ENCODE assay signal across 11 cellular contexts in the genomic region with DNA sequence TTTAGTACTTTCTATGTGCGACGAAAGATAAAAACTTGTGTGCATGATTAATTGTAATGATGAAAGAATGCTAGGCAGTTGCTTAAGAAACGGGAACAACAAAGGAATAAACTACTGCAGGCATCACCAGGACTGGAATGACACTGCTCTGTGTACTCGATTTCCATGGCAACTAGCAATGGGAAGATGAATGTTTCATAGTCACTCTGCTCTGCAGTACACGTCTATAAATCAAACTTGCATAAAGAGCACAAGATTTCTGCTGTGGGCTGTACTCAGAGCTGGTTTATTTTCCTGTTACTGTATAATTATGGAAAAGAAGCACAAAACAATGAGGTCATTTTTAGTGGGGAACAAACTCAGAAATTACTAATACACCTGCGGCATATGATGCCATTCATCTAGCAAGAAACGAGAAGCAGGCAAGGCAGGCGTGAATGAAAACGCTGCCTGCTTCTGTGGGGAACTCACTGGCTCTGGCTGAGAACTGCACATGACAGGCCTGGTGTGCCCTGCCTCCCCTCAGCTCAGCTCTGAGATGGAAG. TPM values are rescaled to one million over a fixed set of nuclear protein-coding genes. Genes with fewer than 3 reads are reported as not detected.
DNase-seq lines count a peak whose midpoint lies in the region; ATAC-seq and TF ChIP-seq lines count a peak whose summit lies in the region.
"Had no signal": no experiment of that assay in that cellular context is flagged by ENCODE, and none has a peak within 500 bp of the region (broad histone marks: within the 10 kb centered on the region; RNA-seq: fewer than 3 reads in every experiment).

No MANE protein-coding gene starts in this region.

- H3K9me3 ChIP-seq in lung (ENCODE audit: control insufficient read depth in 2 of 2, insufficient read depth in 1 of 2, low read length in 1 of 2), result no peaks in the 10 kb centered on the region
- H3K9me3 ChIP-seq: ascending aorta had no signal

- H3K27ac Mint-ChIP-seq in activated naive CD4-positive, alpha-beta T cell treated with anti-CD3 and anti-CD28 coated beads for 36 hours, result no peak overlapping the region
- no peak overlapping the region for H3K27ac Mint-ChIP-seq in activated CD4-positive, alpha-beta memory T cell treated with anti-CD3 and anti-CD28 coated beads, Interleukin-2, amount 10 ng/mL, durations not matched to agents 7 days and 5 days
- H3K27ac Mint-ChIP-seq: CD4-positive, CD25-positive, alpha-beta regulatory T cell; IgD-negative memory B cell had no signal

- WGBS in lung, 2 donors, result 26 to 47% methylated on average over 9 of the region's 9 CpGs

- H3K27me3 Mint-ChIP-seq in activated naive CD4-positive, alpha-beta T cell treated with anti-CD3 and anti-CD28 coated beads for 36 hours (ENCODE audit: low read depth), result peaks cover 3% of the 10 kb centered on the region
- H3K27me3 Mint-ChIP-seq in activated CD4-positive, alpha-beta memory T cell treated with anti-CD3 and anti-CD28 coated beads, Interleukin-2, amount 10 ng/mL, durations not matched to agents 7 days and 5 days, result peaks cover 7% of the 10 kb centered on the region
- H3K27me3 Mint-ChIP-seq: IgD-negative memory B cell had no signal

- peak overlapping the region in 1 of 2 donors; percentile 42 for H3K27ac ChIP-seq in lung (ENCODE audit: low read depth in 1 of 2, low read length in 1 of 2)

- H3K4me3 ChIP-seq in cardiac fibroblast (replicated peaks in 1 of 2; ENCODE audit: low read depth in 2 of 2, low read length in 2 of 2), result no peak overlapping the region
- no peak overlapping the region for H3K4me3 ChIP-seq in lung
- H3K4me3 ChIP-seq: ascending aorta had no signal

- no peak for DNase-seq in Right ventricle myocardium superior
- DNase-seq in cardiac septum (ENCODE audit: low spot score), result no peak
- DNase-seq in cardiac fibroblast (ENCODE audit: low read depth in 2 of 2), result peak; percentile 97 to 99
- DNase-seq in lung (ENCODE audit: low spot score), result no peak
- DNase-seq in activated naive CD4-positive, alpha-beta T cell treated with anti-CD3 and anti-CD28 coated beads for 36 hours, result no peak
- no peak for DNase-seq in NCI-H1105 (lab: John Stamatoyannopoulos, UW)
- no peak for DNase-seq in activated CD4-positive, alpha-beta memory T cell treated with anti-CD3 and anti-CD28 coated beads, Interleukin-2, amount 10 ng/mL, durations not matched to agents 7 days and 5 days
- DNase-seq in germinal center (ENCODE audit: low spot score), result no peak
- DNase-seq: CD4-positive, CD25-positive, alpha-beta regulatory T cell had no signal

- no peaks in the 10 kb centered on the region for H3K36me3 Mint-ChIP-seq in activated naive CD4-positive, alpha-beta T cell treated with anti-CD3 and anti-CD28 coated beads for 36 hours (ENCODE audit: low read depth)
- no peaks in the 10 kb centered on the region for H3K36me3 Mint-ChIP-seq in activated CD4-positive, alpha-beta memory T cell treated with anti-CD3 and anti-CD28 coated beads, Interleukin-2, amount 10 ng/mL, durations not matched to agents 7 days and 5 days (ENCODE audit: low read depth)

- no peaks in the 10 kb centered on the region for H3K4me1 ChIP-seq in lung (ENCODE audit: control insufficient read depth in 2 of 2, insufficient read depth in 2 of 2, low read length in 2 of 2)

- no peaks in the 10 kb centered on the region for H3K4me1 Mint-ChIP-seq in activated naive CD4-positive, alpha-beta T cell treated with anti-CD3 and anti-CD28 coated beads for 36 hours (ENCODE audit: low read depth)
- peaks cover 2% of the 10 kb centered on the region for H3K4me1 Mint-ChIP-seq in activated CD4-positive, alpha-beta memory T cell treated with anti-CD3 and anti-CD28 coated beads, Interleukin-2, amount 10 ng/mL, durations not matched to agents 7 days and 5 days

- CTCF ChIA-PET in activated naive CD4-positive, alpha-beta T cell treated with anti-CD3 and anti-CD28 coated beads for 36 hours (lab: Charles Lee), result interaction anchor here (0.7 to 1.1 kb wide), 5 partner anchors 18 to 872 kb away, joined by 3 to 6 read pairs (median 3); no protein-coding TSS in a partner anchor
- CTCF ChIA-PET in activated CD4-positive, alpha-beta memory T cell treated with anti-CD3 and anti-CD28 coated beads, Interleukin-2, amount 10 ng/mL, durations not matched to agents 7 days and 5 days (lab: Charles Lee), result interaction anchor here (0.6 to 1.3 kb wide), 3 partner anchors 666 to 886 kb away, joined by 3 to 7 read pairs (median 5); no protein-coding TSS in a partner anchor

- intact Hi-C loops in Right ventricle myocardium superior (cut with DNase I), result no loop called here
- intact Hi-C loops in cardiac septum (cut with DNase I), result loop anchor here (5.0 kb wide), 1 partner anchor 885 kb away; no protein-coding TSS in a partner anchor
- intact Hi-C loops in activated naive CD4-positive, alpha-beta T cell treated with anti-CD3 and anti-CD28 coated beads for 36 hours (cut with micrococcal nuclease), result loop anchor here (10.0 kb wide), 1 partner anchor 598 kb away; no protein-coding TSS in a partner anchor

- POLR2A ChIA-PET in activated CD4-positive, alpha-beta memory T cell treated with anti-CD3 and anti-CD28 coated beads, Interleukin-2, amount 10 ng/mL, durations not matched to agents 7 days and 5 days (lab: Charles Lee), result no interaction called here

- TF ChIP-seq CTCF in cardiac fibroblast (IDR thresholded peaks at IDR 0.05; ENCODE audit: low read depth, low read length), result no peak
- TF ChIP-seq CTCF in lung (IDR thresholded peaks at IDR 0.05; ENCODE audit: control extremely low read depth, extremely low read depth), result no peak

- no peak overlapping the region for H3K4me3 Mint-ChIP-seq in activated naive CD4-positive, alpha-beta T cell treated with anti-CD3 and anti-CD28 coated beads for 36 hours
- H3K4me3 Mint-ChIP-seq in activated CD4-positive, alpha-beta memory T cell treated with anti-CD3 and anti-CD28 coated beads, Interleukin-2, amount 10 ng/mL, durations not matched to agents 7 days and 5 days, result no peak overlapping the region
- H3K4me3 Mint-ChIP-seq: CD4-positive, CD25-positive, alpha-beta regulatory T cell; IgD-negative memory B cell had no signal

- no peaks in the 10 kb centered on the region for H3K27me3 ChIP-seq in lung (ENCODE audit: control insufficient read depth, insufficient read depth)
- H3K27me3 ChIP-seq: ascending aorta had no signal

- H3K9me3 Mint-ChIP-seq in activated naive CD4-positive, alpha-beta T cell treated with anti-CD3 and anti-CD28 coated beads for 36 hours, result no peaks in the 10 kb centered on the region
- no peaks in the 10 kb centered on the region for H3K9me3 Mint-ChIP-seq in activated CD4-positive, alpha-beta memory T cell treated with anti-CD3 and anti-CD28 coated beads, Interleukin-2, amount 10 ng/mL, durations not matched to agents 7 days and 5 days
- H3K9me3 Mint-ChIP-seq: CD4-positive, CD25-positive, alpha-beta regulatory T cell; IgD-negative memory B cell had no signal

- peak; percentile 80 for ATAC-seq in Right ventricle myocardium superior (ENCODE audit: poor library complexity)
- ATAC-seq in lung (ENCODE audit: insufficient read depth, low FRiP score), result peak; percentile 69

- H3K36me3 ChIP-seq in lung (ENCODE audit: control insufficient read depth in 2 of 2, insufficient read depth in 2 of 2, low read length in 2 of 2), result no peaks in the 10 kb centered on the region
- H3K36me3 ChIP-seq: ascending aorta had no signal

RNA-seq across cellular contexts. Expression of a gene that starts 41.8 kb away (rescaled TPM):
- total RNA-seq in Right ventricle myocardium superior (3.3 TPM), cardiac septum (1.9 TPM), lung (10 to 100 TPM in 1 of 2 donors, 1 to 10 TPM in 1; 8.1 to 13.0 TPM)
- 1 to 10 TPM; 2.9 to 4.2 TPM for polyA plus RNA-seq in lung
- total RNA-seq in activated naive CD4-positive, alpha-beta T cell treated with anti-CD3 and anti-CD28 coated beads for 36 hours, result 1 to 10 TPM; 7.0 to 9.5 TPM
- total RNA-seq in activated CD4-positive, alpha-beta memory T cell treated with anti-CD3 and anti-CD28 coated beads, Interleukin-2, amount 10 ng/mL, durations not matched to agents 7 days and 5 days, result 1 to 10 TPM; 9.6 to 9.9 TPM
- total RNA-seq: ascending aorta had no signal

RNA-seq across cellular contexts. Expression of a gene that starts 43.0 kb away (rescaled TPM):
- total RNA-seq in Right ventricle myocardium superior (2.8 TPM), cardiac septum (2.8 TPM), lung (10 to 100 TPM; 10.3 to 23.6 TPM)
- 1 to 10 TPM; 2.1 to 6.7 TPM for polyA plus RNA-seq in lung
- 10 to 100 TPM; 77.0 to 77.2 TPM for total RNA-seq in activated naive CD4-positive, alpha-beta T cell treated with anti-CD3 and anti-CD28 coated beads for 36 hours
- 10 to 100 TPM; 78.0 to 82.1 TPM for total RNA-seq in activated CD4-positive, alpha-beta memory T cell treated with anti-CD3 and anti-CD28 coated beads, Interleukin-2, amount 10 ng/mL, durations not matched to agents 7 days and 5 days

Comparison
In these comparisons a context has a peak if more than half of its experiments do, and no peak if none do; other contexts are left out.
1. DNase-seq: peak in cardiac fibroblast (2 of 2); none in Right ventricle myocardium superior (single experiment), cardiac septum (single experiment), lung (single experiment), activated naive CD4-positive, alpha-beta T cell treated with anti-CD3 and anti-CD28 coated beads for 36 hours (single experiment), NCI-H1105 (single experiment), activated CD4-positive, alpha-beta memory T cell treated with anti-CD3 and anti-CD28 coated beads, Interleukin-2, amount 10 ng/mL, durations not matched to agents 7 days and 5 days (single experiment) and germinal center (single experiment).